8 cellular contexts compared by ENCODE assay signal in genomic region chr3:52216585-52217408, GRCh38. TPM values are rescaled to one million over a fixed set of nuclear protein-coding genes. Genes with fewer than 3 reads are reported as not detected.
DNase-seq lines count a peak whose midpoint lies in the region; ATAC-seq, FAIRE-seq and TF ChIP-seq lines count a peak whose summit lies in the region.

No MANE protein-coding gene starts in this region.

- H3K36me3 Mint-ChIP-seq in endodermal cell (ENCODE audit: low read depth), result peaks cover 36% of the 10 kb centered on the region

- H3K27ac Mint-ChIP-seq in endodermal cell, result no peak overlapping the region

- no peaks in the 10 kb centered on the region for H3K9me3 Mint-ChIP-seq in endodermal cell

- H3K9ac ChIP-seq in adipocyte (ENCODE audit: low read length), result peak overlapping the region; percentile 3
- H3K9ac ChIP-seq in endodermal cell (ENCODE audit: extremely low read depth, low read length, poor library complexity, severe bottlenecking), result no peak overlapping the region

- DNase-seq in DMS53 (lab: John Stamatoyannopoulos, UW) (peak; percentile 71), RCC 7860 (ENCODE audit: low spot score) (peak; percentile 78), adipocyte (ENCODE audit: low read depth) (peak; percentile 66), right cardiac atrium (peak; percentile 79 to 86 (median 85)), endodermal cell (no peak), GM13977 (ENCODE audit: low spot score) (no peak)
- DNase-seq in stimulated activated CD4-positive, alpha-beta T cell treated with anti-CD3 and anti-CD28 coated beads, Interleukin-1b, Interleukin-23, amount 100 ng/mL, for 48 hours, result peak; percentile 45

- no peaks in the 10 kb centered on the region for H3K9me3 ChIP-seq in adipocyte (ENCODE audit: control insufficient read depth, low read length)
- no peaks in the 10 kb centered on the region for H3K9me3 ChIP-seq in right cardiac atrium (ENCODE audit: control insufficient read depth, low read length)
- H3K9me3 ChIP-seq in endodermal cell (ENCODE audit: control insufficient read depth, low read length), result no peaks in the 10 kb centered on the region

- ATAC-seq in right cardiac atrium, result peak; percentile 78 to 86
- ATAC-seq in GM18909 (IDR thresholded peaks at IDR 0.05; ENCODE audit: poor library complexity, unreplicated experiment), result no peak

- peaks cover 42% of the 10 kb centered on the region for H3K36me3 ChIP-seq in adipocyte (ENCODE audit: control insufficient read depth, insufficient read depth, low read length, severe bottlenecking)
- peaks cover 34% of the 10 kb centered on the region for H3K36me3 ChIP-seq in endodermal cell (ENCODE audit: control insufficient read depth, insufficient read depth, low read length)

- intact Hi-C loops in right cardiac atrium (cut with DNase I), result no loop called here

- H3K4me3 ChIP-seq in adipocyte (ENCODE audit: low read length) (no peak overlapping the region), right cardiac atrium (ENCODE audit: low read length) (no peak overlapping the region), endodermal cell (ENCODE audit: low read length) (no peak overlapping the region)

- no peak for TF ChIP-seq CTCF in endodermal cell (conservative IDR thresholded peaks at IDR 0.05)
- TF ChIP-seq CTCF in GM13977 (IDR thresholded peaks at IDR 0.05; ENCODE audit: extremely low read depth, insufficient read depth, missing control alignments), result no peak

- in situ Hi-C loops in GM13977 (cut with MboI; ENCODE audit: low pct_unique_long_range_greater_than_20kb, low sequenced_read_pairs, unreplicated experiment), result no loop called here

- no peak overlapping the region for H3K4me3 Mint-ChIP-seq in endodermal cell

- H3K4me1 ChIP-seq in adipocyte (ENCODE audit: control insufficient read depth, insufficient read depth, low read length), result peaks cover 29% of the 10 kb centered on the region
- peaks cover 15% of the 10 kb centered on the region for H3K4me1 ChIP-seq in right cardiac atrium (ENCODE audit: control insufficient read depth, insufficient read depth, low read length)
- H3K4me1 ChIP-seq in endodermal cell (ENCODE audit: control insufficient read depth, insufficient read depth, low read length), result peaks cover 8% of the 10 kb centered on the region

- H3K27ac ChIP-seq in right cardiac atrium (ENCODE audit: low read length) (peak overlapping the region; percentile 86), endodermal cell (ENCODE audit: low read depth, low read length) (no peak overlapping the region)

- H3K27me3 Mint-ChIP-seq in endodermal cell (ENCODE audit: insufficient read depth), result no peaks in the 10 kb centered on the region

- H3K27me3 ChIP-seq in adipocyte (replicated peaks; ENCODE audit: control insufficient read depth, insufficient read depth, low read length), result no peaks in the 10 kb centered on the region
- no peaks in the 10 kb centered on the region for H3K27me3 ChIP-seq in right cardiac atrium (ENCODE audit: control insufficient read depth, insufficient read depth)
- H3K27me3 ChIP-seq in endodermal cell (ENCODE audit: control insufficient read depth, insufficient read depth, low read length, poor library complexity, severe bottlenecking), result no peaks in the 10 kb centered on the region

- H3K4me1 Mint-ChIP-seq in endodermal cell, result peaks cover 10% of the 10 kb centered on the region

- WGBS in right cardiac atrium, result 33% methylated on average over 13 of the region's 13 CpGs
- WGBS in endodermal cell (ENCODE audit: insufficient coverage in 1 of 2, insufficient read length in 1 of 2), 2 experiments, result 84 to 90% methylated on average over 11 to 13 of the region's 13 CpGs

- peak; percentile 78 for FAIRE-seq in RCC 7860 (lab: Jason Lieb, UNC)

RNA-seq across cellular contexts. Expression of gene TLR9, which starts 8.6 kb away (rescaled TPM):
- total RNA-seq in right cardiac atrium (under 1 TPM; 0.09 to 0.24 (median 0.20) TPM), endodermal cell (under 1 TPM in 1 of 2 donors, not detected in 1; 0.11 TPM)
- polyA plus RNA-seq in right cardiac atrium, result 0.05 TPM
- 0.18 TPM for polyA plus RNA-seq in endodermal cell (2013, experiment 1 of 2)
- polyA plus RNA-seq in endodermal cell (2013, experiment 2 of 2), result 0.17 TPM

RNA-seq across cellular contexts. Expression of gene ALAS1, which starts 18.8 kb away (rescaled TPM):
- total RNA-seq in right cardiac atrium (100 to 1,000 TPM in 3 of 4 donors, 10 to 100 TPM in 1; 95.7 to 123 (median 110) TPM), endodermal cell (10 to 100 TPM; 33.6 to 50.1 TPM)
- polyA plus RNA-seq in right cardiac atrium, result 119 TPM
- 49.3 TPM for polyA plus RNA-seq in endodermal cell (2013, experiment 1 of 2)
- polyA plus RNA-seq in endodermal cell (2013, experiment 2 of 2), result 41.2 TPM

RNA-seq across cellular contexts. Expression of gene TWF2, which starts 22.2 kb away (rescaled TPM):
- total RNA-seq in right cardiac atrium (10 to 100 TPM; 32.0 to 70.0 (median 45.0) TPM), endodermal cell (10 to 100 TPM; 40.7 to 41.9 TPM)
- polyA plus RNA-seq in right cardiac atrium, result 56.5 TPM
- polyA plus RNA-seq in endodermal cell (2013, experiment 1 of 2), result 32.6 TPM
- polyA plus RNA-seq in endodermal cell (2013, experiment 2 of 2), result 27.3 TPM

RNA-seq across cellular contexts. Expression of gene PPM1M, which starts 28.8 kb away (rescaled TPM):
- total RNA-seq in right cardiac atrium, result 10 to 100 TPM; 11.3 to 16.3 (median 14.7) TPM
- polyA plus RNA-seq in right cardiac atrium, result 9.5 TPM
- total RNA-seq in endodermal cell, result 1 to 10 TPM; 6.7 to 6.8 TPM
- 4.8 TPM for polyA plus RNA-seq in endodermal cell (2013, experiment 1 of 2)
- polyA plus RNA-seq in endodermal cell (2013, experiment 2 of 2), result 3.8 TPM

Comparison
In these comparisons a context has a peak if more than half of its experiments do, and no peak if none do; other contexts are left out.
1. DNase-seq: peak in DMS53 (single experiment), RCC 7860 (single experiment), adipocyte (single experiment), right cardiac atrium (3 of 3) and stimulated activated CD4-positive, alpha-beta T cell treated with anti-CD3 and anti-CD28 coated beads, Interleukin-1b, Interleukin-23, amount 100 ng/mL, for 48 hours (single experiment); none in endodermal cell (single experiment) and GM13977 (single experiment).